Comparison of ENCODE assay signal across 1 cellular context in genomic region chr1:184805667-184806295, GRCh38.
A peak's percentile ranks its signal among the peaks of the same experiment; 100 is the strongest.
TF ChIP-seq lines count a peak whose summit lies in the region.

No MANE protein-coding gene starts in this region.

TF ChIP-seq in HepG2, 621 proteins besides CTCF, POLR2A, EP300 and RAD21 (continued from another document and continues in another):
- TF ChIP-seq CHD4 (IDR thresholded peaks at IDR 0.05; ENCODE audit: borderline replicate concordance, low read length) (no peak), TBX3 (IDR thresholded peaks at IDR 0.05; ENCODE audit: borderline replicate concordance) (no peak), SALL2 (CRISPR knock-in tag; IDR thresholded peaks at IDR 0.05) (no peak), ZNF550 (CRISPR knock-in tag; IDR thresholded peaks at IDR 0.05; ENCODE audit: borderline replicate concordance) (no peak), STAG1 (CRISPR knock-in tag; IDR thresholded peaks at IDR 0.05) (peak; percentile 98), NR2F2 (IDR thresholded peaks at IDR 0.05; ENCODE audit: borderline replicate concordance, low read depth) (no peak), SUZ12 (IDR thresholded peaks at IDR 0.05; ENCODE audit: low read depth, low read length) (no peak), ZBTB43 (CRISPR knock-in tag; conservative IDR thresholded peaks at IDR 0.05) (no peak), POGK (CRISPR knock-in tag; conservative IDR thresholded peaks at IDR 0.05) (no peak), ZNF770 (CRISPR knock-in tag; IDR thresholded peaks at IDR 0.05) (no peak), ZNF710 (CRISPR knock-in tag; IDR thresholded peaks at IDR 0.05; ENCODE audit: borderline replicate concordance) (0 out of 2 replicates have a peak, but pooled peaks have one; percentile 33), ATRX (CRISPR knock-in tag; IDR thresholded peaks at IDR 0.05; ENCODE audit: borderline replicate concordance) (no peak), ZNF121 (CRISPR knock-in tag; IDR thresholded peaks at IDR 0.05) (no peak), DMAP1 (CRISPR knock-in tag; IDR thresholded peaks at IDR 0.05) (no peak), ZFP82 (CRISPR knock-in tag; IDR thresholded peaks at IDR 0.05; ENCODE audit: borderline replicate concordance) (no peak), BCLAF1 (IDR thresholded peaks at IDR 0.05) (no peak), ZNF879 (CRISPR knock-in tag; IDR thresholded peaks at IDR 0.05) (no peak), RNF2 (conservative IDR thresholded peaks at IDR 0.05; ENCODE audit: low read depth) (no peak), ZNF775 (CRISPR knock-in tag; IDR thresholded peaks at IDR 0.05; ENCODE audit: borderline replicate concordance) (0 out of 2 replicates have a peak, but pooled peaks have one; percentile 63), NFYC (CRISPR knock-in tag; IDR thresholded peaks at IDR 0.05) (no peak), ZXDC (CRISPR knock-in tag; IDR thresholded peaks at IDR 0.05) (no peak), RELA (CRISPR knock-in tag; IDR thresholded peaks at IDR 0.05) (no peak), IRF2 (CRISPR knock-in tag; IDR thresholded peaks at IDR 0.05) (no peak), KAT2B (IDR thresholded peaks at IDR 0.05; ENCODE audit: borderline replicate concordance, low read depth, low read length) (no peak), ZNF574 (CRISPR knock-in tag; IDR thresholded peaks at IDR 0.05) (no peak), ZFX (CRISPR knock-in tag; IDR thresholded peaks at IDR 0.05; ENCODE audit: low read depth) (peak; percentile 49), HMGXB4 (CRISPR knock-in tag; IDR thresholded peaks at IDR 0.05; ENCODE audit: borderline replicate concordance in 1 of 2, low read depth in 1 of 2) (0 out of 4 replicates have a peak, but pooled peaks of 1 of the 2 experiments have one; percentile 24), MED8 (CRISPR knock-in tag; IDR thresholded peaks at IDR 0.05; ENCODE audit: insufficient replicate concordance) (no peak), GATA4 (IDR thresholded peaks at IDR 0.05; ENCODE audit: borderline replicate concordance, low read depth) (no peak), ZMYM4 (CRISPR knock-in tag; IDR thresholded peaks at IDR 0.05) (0 out of 2 replicates have a peak, but pooled peaks have one; percentile 19), ZNF878 (CRISPR knock-in tag; IDR thresholded peaks at IDR 0.05) (no peak), CCDC6 (CRISPR knock-in tag; IDR thresholded peaks at IDR 0.05) (no peak), ZSCAN5A (CRISPR knock-in tag; IDR thresholded peaks at IDR 0.05; ENCODE audit: borderline replicate concordance) (no peak), DNMT1 (CRISPR knock-in tag; IDR thresholded peaks at IDR 0.05) (no peak), ZNF263 (CRISPR knock-in tag; IDR thresholded peaks at IDR 0.05) (no peak), TCF12 (IDR thresholded peaks at IDR 0.05) (no peak), TCF12 (CRISPR knock-in tag; IDR thresholded peaks at IDR 0.05) (no peak), ATF3 (CRISPR knock-in tag; IDR thresholded peaks at IDR 0.05) (no peak)
